In the genomic region with DNA sequence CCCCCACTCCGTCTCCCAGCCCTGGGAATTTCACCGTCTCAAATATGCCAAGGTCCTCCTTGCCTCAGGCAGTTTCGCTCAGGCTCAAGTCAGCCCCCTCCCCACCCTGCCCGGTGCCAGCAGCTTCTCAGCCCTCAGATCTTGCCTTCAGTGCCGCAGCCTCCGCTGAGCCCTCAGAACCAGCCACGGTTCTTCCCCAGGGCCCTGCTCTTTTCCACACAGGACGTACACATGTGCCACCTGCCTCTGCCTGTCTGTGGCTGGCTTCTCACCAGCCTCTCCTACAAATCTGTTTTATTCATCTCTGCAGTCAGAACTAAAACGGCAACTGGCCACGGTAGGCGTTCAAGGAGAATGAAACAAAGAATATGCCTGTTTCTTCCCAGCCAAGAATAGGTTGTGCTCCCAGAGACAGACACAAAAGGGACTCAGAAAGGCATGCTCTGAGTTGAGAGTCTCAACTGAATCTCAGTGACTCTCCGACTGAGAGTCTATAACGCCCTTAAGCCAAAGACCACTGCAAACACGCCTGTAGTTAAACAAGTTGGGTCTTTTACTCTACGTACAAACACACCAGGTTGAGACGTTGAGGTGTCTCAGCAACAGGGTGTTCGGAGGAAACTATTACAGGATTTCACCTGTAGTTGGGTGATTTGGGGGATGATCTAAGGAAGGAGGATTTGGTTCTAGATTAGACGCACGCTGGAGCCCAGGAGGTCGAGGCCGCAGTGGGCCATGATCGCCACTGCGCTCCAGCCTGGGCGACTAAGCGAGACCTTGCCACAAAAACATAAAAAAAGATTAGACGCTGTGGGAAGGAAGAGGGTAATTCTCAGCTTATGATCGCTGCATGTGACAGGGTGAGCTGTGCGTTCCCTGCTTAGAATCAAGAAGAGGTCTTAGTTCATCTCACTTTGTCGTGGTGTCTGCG, we compare ENCODE assay signal across 8 cellular contexts. TPM values are rescaled to one million over a fixed set of nuclear protein-coding genes. Genes with fewer than 3 reads are reported as not detected.
DNase-seq lines count a peak whose midpoint lies in the region; ATAC-seq, FAIRE-seq and TF ChIP-seq lines count a peak whose summit lies in the region.

No MANE protein-coding gene starts in this region.

- peaks cover 3 to 10% (median 9%) of the 10 kb centered on the region in 5 donors for H3K27me3 Mint-ChIP-seq in naive thymus-derived CD4-positive, alpha-beta T cell

- TF ChIP-seq CTCF in GM12875 (IDR thresholded peaks at IDR 0.05; ENCODE audit: borderline replicate concordance, insufficient read depth, low read depth, low read length) = no peak
- no peak for TF ChIP-seq CTCF in LNCaP clone FGC (IDR thresholded peaks at IDR 0.05; ENCODE audit: control insufficient read depth, extremely low read depth, insufficient read depth)
- no peak for TF ChIP-seq CTCF in breast epithelium (IDR thresholded peaks at IDR 0.05)

- POLR2A ChIA-PET in naive thymus-derived CD4-positive, alpha-beta T cell (lab: Charles Lee) = interaction anchor here (1.1 to 2.7 kb wide), 13 partner anchors 11 to 128 kb away, joined by 3 to 10 read pairs (median 7); a partner anchor contains a TSS

- H3K4me3 Mint-ChIP-seq in naive thymus-derived CD4-positive, alpha-beta T cell = peak overlapping the region; percentile 82 to 93 (median 86)

- no peaks in the 10 kb centered on the region for H3K27me3 ChIP-seq in breast epithelium
- H3K27me3 ChIP-seq in naive thymus-derived CD4-positive, alpha-beta T cell (ENCODE audit: control insufficient read depth in 2 of 2, insufficient read depth in 2 of 2, low read length in 2 of 2) = no peaks in the 10 kb centered on the region

- peak overlapping the region; percentile 85 for H3K4me3 ChIP-seq in GM12875 (ENCODE audit: low read depth, low read length)
- peak overlapping the region; percentile 82 for H3K4me3 ChIP-seq in LNCaP clone FGC (ENCODE audit: low read depth, low read length)
- H3K4me3 ChIP-seq in breast epithelium = peak overlapping the region; percentile 63 to 82 (median 80)
- H3K4me3 ChIP-seq in naive thymus-derived CD4-positive, alpha-beta T cell (ENCODE audit: low read length) = peak overlapping the region; percentile 85

- FAIRE-seq in RCC 7860 (lab: Jason Lieb, UNC) = no peak

- H3K27ac ChIP-seq in breast epithelium = peak overlapping the region; percentile 73 to 75
- peak overlapping the region; percentile 85 for H3K27ac ChIP-seq in naive thymus-derived CD4-positive, alpha-beta T cell (ENCODE audit: low read depth, low read length)

- H3K27ac Mint-ChIP-seq in naive thymus-derived CD4-positive, alpha-beta T cell = peak overlapping the region; percentile 83 to 95 (median 91)

- H3K36me3 Mint-ChIP-seq in naive thymus-derived CD4-positive, alpha-beta T cell = peaks cover 0 to 2% (median 0%) of the 10 kb centered on the region in 5 donors

- H3K9me3 ChIP-seq in breast epithelium = peaks cover 0 to 11% of the 10 kb centered on the region in 2 donors
- H3K9me3 ChIP-seq in naive thymus-derived CD4-positive, alpha-beta T cell (ENCODE audit: control insufficient read depth in 2 of 3, low read length in 3 of 3) = no peaks in the 10 kb centered on the region

- no peaks in the 10 kb centered on the region for H3K36me3 ChIP-seq in breast epithelium
- H3K36me3 ChIP-seq in naive thymus-derived CD4-positive, alpha-beta T cell (ENCODE audit: control insufficient read depth in 2 of 3, insufficient read depth in 3 of 3, low read length in 3 of 3) = no peaks in the 10 kb centered on the region

- peaks cover 23 to 34% (median 27%) of the 10 kb centered on the region in 7 donors for H3K4me1 Mint-ChIP-seq in naive thymus-derived CD4-positive, alpha-beta T cell

- intact Hi-C loops in breast epithelium (cut with DNase I; ENCODE audit: low total_unique reads) = no loop called here
- intact Hi-C loops in naive thymus-derived CD4-positive, alpha-beta T cell (cut with micrococcal nuclease) = loop anchor here (1.0 to 5.0 kb wide), 11 partner anchors 14 to 424 kb away; a partner anchor contains a TSS

- peaks cover 0 to 11% (median 0%) of the 10 kb centered on the region in 11 donors for H3K9me3 Mint-ChIP-seq in naive thymus-derived CD4-positive, alpha-beta T cell

- TF ChIP-seq POLR2A in breast epithelium (IDR thresholded peaks at IDR 0.05) = no peak

- peaks cover 0 to 13% of the 10 kb centered on the region in 2 donors for H3K4me1 ChIP-seq in breast epithelium
- H3K4me1 ChIP-seq in naive thymus-derived CD4-positive, alpha-beta T cell (ENCODE audit: control insufficient read depth in 2 of 2, insufficient read depth in 2 of 2, low read length in 2 of 2) = peaks cover 21 to 28% of the 10 kb centered on the region in 2 donors

- DNase-seq in LNCaP clone FGC (ENCODE audit: low read depth) = no peak
- DNase-seq in breast epithelium (ENCODE audit: low spot score in 2 of 2) = no peak
- peak in 5 of 9 donors; percentile 16 to 40 (median 23) for DNase-seq in naive thymus-derived CD4-positive, alpha-beta T cell
- DNase-seq in RCC 7860 (ENCODE audit: low spot score) = no peak
- DNase-seq in activated gamma-delta T cell treated with Interleukin-2 at 50 U/mL for 16 hours = no peak

- CTCF ChIA-PET in naive thymus-derived CD4-positive, alpha-beta T cell (lab: Charles Lee) = interaction anchor here (0.6 to 1.1 kb wide), 3 partner anchors 60 to 422 kb away, joined by 3 to 4 read pairs (median 4); a partner anchor contains a TSS

- no peak for ATAC-seq in naive thymus-derived CD4-positive, alpha-beta T cell
- ATAC-seq in GM18498 (IDR thresholded peaks at IDR 0.05; ENCODE audit: unreplicated experiment) = no peak
- no peak for ATAC-seq in GM19452 (IDR thresholded peaks at IDR 0.05; ENCODE audit: unreplicated experiment)

RNA-seq across cellular contexts. Expression of a gene that starts 10.5 kb away (rescaled TPM):
- total RNA-seq in breast epithelium = 1 to 10 TPM in 2 of 3 donors, not detected in 1; 1.3 to 1.9 TPM
- total RNA-seq in naive thymus-derived CD4-positive, alpha-beta T cell = not detected
- polyA plus RNA-seq in naive thymus-derived CD4-positive, alpha-beta T cell = not detected

RNA-seq across cellular contexts. Expression of a gene that starts 13.9 kb away (rescaled TPM):
- 100 to 1,000 TPM; 115 to 137 (median 132) TPM for total RNA-seq in breast epithelium
- total RNA-seq in naive thymus-derived CD4-positive, alpha-beta T cell = 100 to 1,000 TPM; 235 to 328 (median 298) TPM
- polyA plus RNA-seq in naive thymus-derived CD4-positive, alpha-beta T cell = 100 to 1,000 TPM in 1 of 2 donors, 10 to 100 TPM in 1; 86.9 to 120 TPM

RNA-seq across cellular contexts. Expression of a gene that starts 41.4 kb away (rescaled TPM):
- 1 to 10 TPM in 2 of 3 donors, not detected in 1; 7.8 to 9.2 TPM for total RNA-seq in breast epithelium
- under 1 TPM in 1 of 5 experiments, not detected in 4; 0.42 TPM for total RNA-seq in naive thymus-derived CD4-positive, alpha-beta T cell
- polyA plus RNA-seq in naive thymus-derived CD4-positive, alpha-beta T cell = not detected

RNA-seq across cellular contexts. Expression of a gene that starts 41.6 kb away (rescaled TPM):
- total RNA-seq in breast epithelium = 10 to 100 TPM; 50.1 to 62.8 (median 50.8) TPM
- total RNA-seq in naive thymus-derived CD4-positive, alpha-beta T cell = 10 to 100 TPM; 57.3 to 74.2 (median 70.2) TPM
- 10 to 100 TPM; 36.0 to 51.2 TPM for polyA plus RNA-seq in naive thymus-derived CD4-positive, alpha-beta T cell

RNA-seq across cellular contexts. Expression of a gene that starts 43.4 kb away (rescaled TPM):
- not detected for total RNA-seq in breast epithelium
- total RNA-seq in naive thymus-derived CD4-positive, alpha-beta T cell = not detected
- polyA plus RNA-seq in naive thymus-derived CD4-positive, alpha-beta T cell = not detected

Comparison
In these comparisons a context has a peak if more than half of its experiments do, and no peak if none do; other contexts are left out.
1. DNase-seq: peak in naive thymus-derived CD4-positive, alpha-beta T cell (5 of 9); none in LNCaP clone FGC (single experiment), breast epithelium (0 of 2), RCC 7860 (single experiment) and activated gamma-delta T cell treated with Interleukin-2 at 50 U/mL for 16 hours (single experiment).
2. Peak in every context shown above with its lines, with median percentiles within 50 percentile points of each other: H3K4me3 ChIP-seq.